8 cellular contexts compared by ENCODE assay signal in the genomic region with DNA sequence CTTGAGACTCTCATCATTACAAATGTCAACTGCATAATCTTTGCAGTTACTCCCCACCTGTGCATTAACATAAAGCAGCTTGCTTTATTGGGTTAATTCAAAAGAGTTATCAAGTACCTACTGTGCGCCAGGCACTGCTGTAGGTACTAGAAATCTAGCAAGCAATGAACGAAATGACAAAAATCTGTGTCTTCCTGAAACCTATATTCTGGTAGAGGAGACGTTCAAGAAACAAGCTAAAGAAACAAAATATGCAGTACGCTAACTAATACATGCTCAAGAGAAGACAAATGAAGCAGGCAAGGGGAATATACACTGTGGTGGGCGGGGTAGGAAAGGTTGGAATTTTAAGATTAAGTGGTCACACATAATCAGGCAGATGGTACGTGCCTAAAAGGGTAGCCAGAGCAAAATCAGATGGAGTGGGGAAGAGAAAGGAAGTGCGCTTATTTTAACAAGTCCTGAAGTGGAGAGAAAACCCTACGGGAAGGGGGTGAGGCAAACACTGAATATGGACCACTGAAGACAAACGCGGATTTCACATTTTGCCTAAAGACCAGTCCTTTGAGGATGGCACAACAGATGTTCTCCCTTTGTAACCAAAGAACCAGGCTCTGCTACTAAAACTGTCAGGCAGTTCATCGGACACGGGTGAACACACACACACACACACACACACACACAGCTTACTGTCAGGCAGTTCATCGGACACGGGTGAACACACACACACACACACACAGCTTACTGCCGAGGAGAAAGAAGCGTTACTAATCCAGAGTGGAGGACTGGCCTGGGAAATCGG. TPM values are rescaled to one million over a fixed set of nuclear protein-coding genes. Genes with fewer than 3 reads are reported as not detected.
DNase-seq lines count a peak whose midpoint lies in the region; ATAC-seq and TF ChIP-seq lines count a peak whose summit lies in the region.

No MANE protein-coding gene starts in this region.

- H3K9me3 ChIP-seq in AG04450 (ENCODE audit: control insufficient read depth, insufficient read depth, low read length) = peaks cover 6% of the 10 kb centered on the region; the same call in 1 of the 2 replicates
- peaks cover 6% of the 10 kb centered on the region for H3K9me3 ChIP-seq in HAP-1
- peaks cover 3% of the 10 kb centered on the region for H3K9me3 ChIP-seq in WERI-Rb-1 (ENCODE audit: severe bottlenecking)
- H3K9me3 ChIP-seq in left ventricle myocardium inferior (replicated peaks) = no peaks in the 10 kb centered on the region

- no peak overlapping the region for H3K27ac Mint-ChIP-seq in stimulated activated naive CD8-positive, alpha-beta T cell treated with anti-CD3 and anti-CD28 coated beads, Interleukin-15, amount 100 ng/mL, for 72 hours

- peak overlapping the region; percentile 47 to 71 for H3K4me3 Mint-ChIP-seq in stimulated activated naive CD8-positive, alpha-beta T cell treated with anti-CD3 and anti-CD28 coated beads, Interleukin-15, amount 100 ng/mL, for 72 hours

- no peaks in the 10 kb centered on the region for H3K36me3 ChIP-seq in HAP-1 (replicated peaks)
- H3K36me3 ChIP-seq in WERI-Rb-1 = peaks cover 7% of the 10 kb centered on the region
- H3K36me3 ChIP-seq in left ventricle myocardium inferior = no peaks in the 10 kb centered on the region

- POLR2A ChIA-PET in AG04450 (lab: Yijun Ruan, JAX) = interaction anchor here (0.5 to 1.1 kb wide), 3 partner anchors 9 to 1154 kb away, joined by 3 to 4 read pairs (median 3); no protein-coding TSS in a partner anchor

- H3K27ac ChIP-seq in AG04450 (ENCODE audit: low read depth, low read length) (no peak overlapping the region), WERI-Rb-1 (peak overlapping the region; percentile 97), left ventricle myocardium inferior (replicated peaks) (peak overlapping the region; percentile 52), substantia nigra (ENCODE audit: low read depth, low read length, poor library complexity, severe bottlenecking) (no peak overlapping the region)

- in situ Hi-C loops in HAP-1 (cut with MboI; ENCODE audit: low sequenced_read_pairs) = no loop called here

- peaks cover 74% of the 10 kb centered on the region for H3K27me3 Mint-ChIP-seq in stimulated activated naive CD8-positive, alpha-beta T cell treated with anti-CD3 and anti-CD28 coated beads, Interleukin-15, amount 100 ng/mL, for 72 hours

- no peaks in the 10 kb centered on the region for H3K9me3 Mint-ChIP-seq in stimulated activated naive CD8-positive, alpha-beta T cell treated with anti-CD3 and anti-CD28 coated beads, Interleukin-15, amount 100 ng/mL, for 72 hours

- ATAC-seq in stimulated activated naive CD8-positive, alpha-beta T cell treated with anti-CD3 and anti-CD28 coated beads, Interleukin-15, amount 100 ng/mL, for 72 hours = peak; percentile 25
- ATAC-seq in HG03457 (IDR thresholded peaks at IDR 0.05; ENCODE audit: unreplicated experiment) = no peak

- H3K4me3 ChIP-seq in AG04450 (ENCODE audit: low read depth, low read length) (peak overlapping the region; percentile 59), HAP-1 (peak overlapping the region; percentile 61), WERI-Rb-1 (ENCODE audit: low read depth, low read length) (peak overlapping the region; percentile 100), left ventricle myocardium inferior (peak overlapping the region; percentile 71)

- DNase-seq in AG04450 (ENCODE audit: low read depth, low spot score) (no peak), HAP-1 (ENCODE audit: low spot score in 2 of 2) (peak; percentile 35 to 37), WERI-Rb-1 (peak; percentile 89), left ventricle myocardium inferior (no peak), substantia nigra (lab: John Stamatoyannopoulos, UW) (no peak)
- DNase-seq in stimulated activated naive CD8-positive, alpha-beta T cell treated with anti-CD3 and anti-CD28 coated beads, Interleukin-15, amount 100 ng/mL, for 72 hours = no peak
- no peak for DNase-seq in stimulated activated CD4-positive, alpha-beta T cell treated with anti-CD3 and anti-CD28 coated beads, Interleukin-1b, Interleukin-23, amount 100 ng/mL, for 48 hours

- CTCF ChIA-PET in AG04450 (lab: Charles Lee) = interaction anchor here (1.2 kb wide), 2 partner anchors 26 to 454 kb away, joined by 3 to 5 read pairs; no protein-coding TSS in a partner anchor

- H3K4me1 Mint-ChIP-seq in stimulated activated naive CD8-positive, alpha-beta T cell treated with anti-CD3 and anti-CD28 coated beads, Interleukin-15, amount 100 ng/mL, for 72 hours = peaks cover 17% of the 10 kb centered on the region

- intact Hi-C loops in left ventricle myocardium inferior (cut with micrococcal nuclease) = no loop called here

- H3K27me3 ChIP-seq in AG04450 (ENCODE audit: control insufficient read depth, insufficient read depth, low read length) (peaks cover 23% of the 10 kb centered on the region), HAP-1 (ENCODE audit: low read depth) (no peaks in the 10 kb centered on the region), WERI-Rb-1 (ENCODE audit: insufficient read depth, low read depth, severe bottlenecking) (no peaks in the 10 kb centered on the region), left ventricle myocardium inferior (ENCODE audit: low read depth) (peaks cover 98% of the 10 kb centered on the region)

- TF ChIP-seq CTCF in AG04450 (IDR thresholded peaks at IDR 0.05; ENCODE audit: low read depth, low read length) (no peak), WERI-Rb-1 (IDR thresholded peaks at IDR 0.05; ENCODE audit: low read depth, low read length) (no peak), left ventricle myocardium inferior (IDR thresholded peaks at IDR 0.05; ENCODE audit: borderline replicate concordance) (no peak)

- H3K4me1 ChIP-seq in HAP-1 = peaks cover 16% of the 10 kb centered on the region
- H3K4me1 ChIP-seq in left ventricle myocardium inferior = peaks cover 12% of the 10 kb centered on the region

RNA-seq across cellular contexts. Expression of a gene that starts 1.2 kb away (rescaled TPM):
- polyA plus RNA-seq in AG04450 (2011; rRNA removed) = 2.4 and 2.9 TPM in 2 replicates
- polyA minus RNA-seq in AG04450 (2011; rRNA and poly(A)+ RNA removed) = 1.3 and 1.6 TPM in 2 replicates
- 1.4 TPM for total RNA-seq in left ventricle myocardium inferior

RNA-seq across cellular contexts. Expression of a gene that starts 50.7 kb away (rescaled TPM):
- 8.0 and 9.0 TPM in 2 replicates for polyA plus RNA-seq in AG04450 (2011; rRNA removed)
- polyA minus RNA-seq in AG04450 (2011; rRNA and poly(A)+ RNA removed) = 4.3 and 8.5 TPM in 2 replicates
- total RNA-seq in left ventricle myocardium inferior = 12.3 TPM

Comparison
In these comparisons a context has a peak if more than half of its experiments do, and no peak if none do; other contexts are left out.
1. DNase-seq: peak in HAP-1 (2 of 2) and WERI-Rb-1 (single experiment); none in AG04450 (single experiment), left ventricle myocardium inferior (single experiment), stimulated activated naive CD8-positive, alpha-beta T cell treated with anti-CD3 and anti-CD28 coated beads, Interleukin-15, amount 100 ng/mL, for 72 hours (0 of 2), stimulated activated CD4-positive, alpha-beta T cell treated with anti-CD3 and anti-CD28 coated beads, Interleukin-1b, Interleukin-23, amount 100 ng/mL, for 48 hours (single experiment) and substantia nigra (0 of 49).
2. H3K27ac ChIP-seq: peak in WERI-Rb-1 (single experiment) and left ventricle myocardium inferior (single experiment); none in AG04450 (single experiment) and substantia nigra (single experiment).
3. Peak in every context shown above with its lines, with median percentiles within 50 percentile points of each other: H3K4me3 ChIP-seq.